In genomic region chr2:69893684-69894481, GRCh38 we compare ENCODE assay signal across 8 cellular contexts. TPM values are rescaled to one million over a fixed set of nuclear protein-coding genes. Genes with fewer than 3 reads are reported as not detected.
DNase-seq lines count a peak whose midpoint lies in the region; ATAC-seq, FAIRE-seq and TF ChIP-seq lines count a peak whose summit lies in the region.

Gene SNRNP27, plus strand, starts transcription at chr2:69893956. Its CDS starts 29 bp downstream, at chr2:69893985.

- in situ Hi-C loops in GM13976 (cut with MboI; ENCODE audit: low sequenced_read_pairs, unreplicated experiment): no loop called here

- H3K4me1 ChIP-seq in keratinocyte (ENCODE audit: control insufficient read depth, extremely low read depth, insufficient read depth, low read length): peaks cover 10% of the 10 kb centered on the region

- peak within 1 kb of the TSS; percentile 75 to 89 (median 77) for H3K4me3 ChIP-seq in keratinocyte (ENCODE audit: control insufficient read depth in 2 of 3, extremely low read depth in 1 of 3, insufficient read depth in 2 of 3, low read depth in 1 of 3, low read length in 3 of 3)

- H3K9me1 ChIP-seq in keratinocyte (ENCODE audit: control insufficient read depth, extremely low read depth, insufficient read depth, low read length): no peaks in the 10 kb centered on the region

- FAIRE-seq in keratinocyte (lab: Jason Lieb, UNC): peak; percentile 85

- H2AFZ ChIP-seq in keratinocyte (ENCODE audit: control insufficient read depth, low read length): peak within 1 kb of the TSS; percentile 100

- peak within 1 kb of the TSS; percentile 92 for H3K4me2 ChIP-seq in keratinocyte (ENCODE audit: control insufficient read depth, extremely low read depth, insufficient read depth, low read depth, low read length)

- H3K27me3 ChIP-seq in keratinocyte (ENCODE audit: control insufficient read depth, extremely low read depth, insufficient read depth, low read length): no peaks in the 10 kb centered on the region

- peak within 1 kb of the TSS; percentile 95 for H3K27ac ChIP-seq in keratinocyte (ENCODE audit: control insufficient read depth, insufficient read depth, low read length)

- H3K9ac ChIP-seq in keratinocyte (ENCODE audit: control insufficient read depth, extremely low read depth, insufficient read depth, low read length): peak within 1 kb of the TSS; percentile 96

- peaks cover 3 to 13% of the 10 kb centered on the region in 2 experiments for H3K36me3 ChIP-seq in keratinocyte (ENCODE audit: control insufficient read depth in 2 of 2, extremely low read depth in 1 of 2, insufficient read depth in 2 of 2, low read length in 2 of 2)

- TF ChIP-seq CTCF in GM13976 (IDR thresholded peaks at IDR 0.05; ENCODE audit: borderline replicate concordance, control extremely low read depth, extremely low read depth, insufficient read depth, missing control alignments) (no peak), keratinocyte (optimal IDR thresholded peaks at IDR 0.05 in 1 of 3, IDR thresholded peaks at IDR 0.05 in 1 of 3, conservative IDR thresholded peaks at IDR 0.05 in 1 of 3; ENCODE audit: extremely low read depth in 1 of 3, insufficient read depth in 2 of 3, low read length in 3 of 3) (no peak)

- DNase-seq in GM13976 (ENCODE audit: low spot score) (peak; percentile 82), NCI-H510A treated with DMSO at 0.1 percent for 48 hours (lab: John Stamatoyannopoulos, UW) (peak; percentile 74), cerebellum (ENCODE audit: low spot score) (peak; percentile 78), keratinocyte (ENCODE audit: low read depth, low spot score) (no peak)
- DNase-seq in activated CD4-positive, alpha-beta T cell treated with anti-CD3 and anti-CD28 coated beads for 24 hours (ENCODE audit: low read depth in 2 of 2): peak; percentile 70 to 75
- DNase-seq in stimulated activated CD4-positive, alpha-beta T cell treated with anti-CD3 and anti-CD28 coated beads, Interleukin-12 subunit alpha, Interleukin-12 subunit beta, amount 100 ng/mL, for 48 hours (ENCODE audit: low read depth in 2 of 3, low spot score in 1 of 3): peak; percentile 71 to 83 (median 77)

- dilution Hi-C loops in keratinocyte (cut with MboI; ENCODE audit: extremely low pct_ligation_motif_present, low sequenced_read_pairs): no loop called here

- ATAC-seq in HG03066 (IDR thresholded peaks at IDR 0.05; ENCODE audit: low read depth, unreplicated experiment): peak; percentile 74
- ATAC-seq in HG03520 (IDR thresholded peaks at IDR 0.05; ENCODE audit: unreplicated experiment): no peak

- H3K9me3 ChIP-seq in keratinocyte (ENCODE audit: control insufficient read depth, low read depth, low read length): no peaks in the 10 kb centered on the region

- peaks cover 30% of the 10 kb centered on the region for H3K79me2 ChIP-seq in keratinocyte (ENCODE audit: control insufficient read depth, insufficient read depth, low read length)

- no peaks in the 10 kb centered on the region for H4K20me1 ChIP-seq in keratinocyte (ENCODE audit: control insufficient read depth, extremely low read depth, insufficient read depth, low read length)

RNA-seq across cellular contexts. Expression of gene SNRNP27, which starts in this region (rescaled TPM):
- 38.4 TPM for total RNA-seq in cerebellum
- 21.5 to 41.1 TPM (median 35.7 TPM) in 3 replicates for polyA plus RNA-seq in keratinocyte
- 31.7 TPM for polyA plus RNA-seq in keratinocyte (2011; ENCODE audit: low read depth)
- polyA plus RNA-seq in keratinocyte (2011; cell fraction: cytosol; rRNA removed): 29.9 and 36.6 TPM in 2 replicates
- polyA plus RNA-seq in keratinocyte (2011; cell fraction: nucleus; rRNA removed): 25.0 and 32.2 TPM in 2 replicates
- 27.2 and 37.6 TPM in 2 replicates for polyA plus RNA-seq in keratinocyte (2012; ENCODE audit: low replicate concordance)
- 2.6 to 5.7 TPM (median 3.3 TPM) in 3 replicates for polyA minus RNA-seq in keratinocyte
- 18.0 TPM for polyA minus RNA-seq in keratinocyte (2011; cell fraction: cytosol; rRNA and poly(A)+ RNA removed)
- polyA minus RNA-seq in keratinocyte (2011; cell fraction: nucleus; rRNA and poly(A)+ RNA removed): 4.3 and 10.0 TPM in 2 replicates
